ENCODE assay signal across 17 cellular contexts in the genomic region with DNA sequence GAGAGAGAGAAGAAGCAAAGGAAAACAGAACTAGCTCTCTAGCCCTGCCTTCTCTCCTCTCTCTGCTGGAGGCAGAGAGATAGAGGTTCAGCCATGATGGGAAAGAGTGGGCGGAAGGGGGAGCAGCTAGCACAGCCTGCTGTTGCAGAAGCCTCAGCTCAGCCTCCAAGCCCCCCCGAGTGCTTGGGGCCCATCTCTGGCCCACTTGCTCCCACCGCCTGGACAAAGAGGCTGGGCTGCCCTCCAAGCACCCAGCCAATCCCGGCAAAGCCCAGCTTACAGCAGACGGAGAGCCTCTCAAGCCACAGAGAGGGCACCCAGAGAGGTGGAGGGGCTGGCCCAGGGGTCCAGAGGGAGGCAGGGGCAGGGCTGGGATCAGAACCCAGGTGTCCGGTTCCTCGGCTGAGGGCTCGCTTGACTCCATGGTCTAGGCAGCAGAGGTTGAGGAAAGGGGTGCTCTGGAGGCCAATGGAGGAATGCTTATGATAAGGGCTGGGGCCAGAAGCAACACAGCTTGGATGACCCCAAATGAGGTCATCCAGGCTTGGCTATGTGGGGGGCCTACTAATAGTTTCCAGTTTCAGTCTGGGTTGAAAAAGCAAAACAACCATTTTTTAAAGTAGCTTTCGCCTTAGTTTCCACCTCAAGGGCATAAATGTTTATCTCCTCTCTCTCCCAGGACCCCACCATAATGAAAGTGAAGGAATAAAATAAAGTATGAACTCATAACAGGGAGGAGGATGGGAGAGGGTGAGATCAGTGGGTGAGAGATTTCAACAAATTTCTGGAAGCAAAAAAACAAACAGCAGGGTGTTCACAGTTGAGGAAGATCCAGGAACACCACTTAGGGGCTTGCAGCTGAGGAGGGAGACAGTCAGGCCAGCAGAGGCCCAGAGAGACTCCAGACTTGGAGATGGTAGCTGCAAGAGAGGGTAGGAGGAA. TPM values are rescaled to one million over a fixed set of nuclear protein-coding genes. Genes with fewer than 3 reads are reported as not detected.
DNase-seq lines count a peak whose midpoint lies in the region; ATAC-seq, FAIRE-seq and TF ChIP-seq lines count a peak whose summit lies in the region.
"Had no signal": no experiment of that assay in that cellular context is flagged by ENCODE, and none has a peak within 500 bp of the region (broad histone marks: within the 10 kb centered on the region; RNA-seq: fewer than 3 reads in every experiment).

No MANE protein-coding gene starts in this region.

- no peaks in the 10 kb centered on the region for H3K36me3 Mint-ChIP-seq in HFFc6 (ENCODE audit: low read depth)
- no peaks in the 10 kb centered on the region for H3K36me3 Mint-ChIP-seq in nephron (ENCODE audit: low read depth)
- H3K36me3 Mint-ChIP-seq: CD4-positive, CD25-positive, alpha-beta regulatory T cell had no signal

- H3K4me3 Mint-ChIP-seq in HFFc6 (no peak overlapping the region), nephron (peak overlapping the region in 1 of 3 experiments; percentile 16)

- peak overlapping the region; percentile 97 for H3K27ac ChIP-seq in 22Rv1
- H3K27ac ChIP-seq in gastroesophageal sphincter, result peak overlapping the region in 2 of 4 donors; percentile 14 to 29
- no peak overlapping the region for H3K27ac ChIP-seq in pancreas
- H3K27ac ChIP-seq: KMS-11, Peyer's patch had no signal

- FAIRE-seq in pancreas (lab: Jason Lieb, UNC), result no peak
- FAIRE-seq: H54 had no signal

- no peak overlapping the region for H3K4me3 ChIP-seq in gastroesophageal sphincter
- no peak overlapping the region for H3K4me3 ChIP-seq in pancreas
- H3K4me3 ChIP-seq: Peyer's patch had no signal

- no peaks in the 10 kb centered on the region for H3K4me1 ChIP-seq in gastroesophageal sphincter
- no peaks in the 10 kb centered on the region for H3K4me1 ChIP-seq in pancreas
- H3K4me1 ChIP-seq: Peyer's patch had no signal

- no peaks in the 10 kb centered on the region for H3K9me3 ChIP-seq in gastroesophageal sphincter
- H3K9me3 ChIP-seq in pancreas, result no peaks in the 10 kb centered on the region
- H3K9me3 ChIP-seq: Peyer's patch had no signal

- H3K9me3 Mint-ChIP-seq in HFFc6 (no peaks in the 10 kb centered on the region), nephron (peaks cover 3% of the 10 kb centered on the region)

- H3K27ac Mint-ChIP-seq in HFFc6 (peak overlapping the region; percentile 40; the same call in 1 of the 2 replicates), nephron (peak overlapping the region; percentile 21 to 94 (median 90))
- H3K27ac Mint-ChIP-seq: CD4-positive, CD25-positive, alpha-beta regulatory T cell had no signal

- no peaks in the 10 kb centered on the region for H3K36me3 ChIP-seq in gastroesophageal sphincter
- H3K36me3 ChIP-seq in pancreas, result no peaks in the 10 kb centered on the region
- H3K36me3 ChIP-seq: Peyer's patch had no signal

- ATAC-seq in gastroesophageal sphincter (peak; percentile 16), pancreas (no peak)

- intact Hi-C loops in pancreas (cut with DNase I), result no loop called here

- 50% methylated on average over 1 of the region's 9 CpGs; no CpG with 5 or more reads in 1 of the 2 donors for WGBS in gastroesophageal sphincter (ENCODE audit: low coverage in 1 of 2), 2 donors
- 76 to 82% methylated on average over 9 of the region's 9 CpGs for WGBS in pancreas, 2 donors

- H3K4me1 Mint-ChIP-seq in HFFc6 (ENCODE audit: low read depth) (peaks cover 12% of the 10 kb centered on the region; the same call in 1 of the 2 replicates), nephron (peaks cover 12% of the 10 kb centered on the region)
- H3K4me1 Mint-ChIP-seq: CD4-positive, CD25-positive, alpha-beta regulatory T cell had no signal

- H3K27me3 ChIP-seq in gastroesophageal sphincter (no peaks in the 10 kb centered on the region), pancreas (no peaks in the 10 kb centered on the region)
- H3K27me3 ChIP-seq: Peyer's patch had no signal

- H3K27me3 Mint-ChIP-seq in HFFc6 (ENCODE audit: insufficient read depth) (no peaks in the 10 kb centered on the region), nephron (ENCODE audit: low read depth) (no peaks in the 10 kb centered on the region)

- no peak for TF ChIP-seq POLR2A in gastroesophageal sphincter (IDR thresholded peaks at IDR 0.05)

- TF ChIP-seq CTCF in 22Rv1 (IDR thresholded peaks at IDR 0.05) (no peak), HFFc6 (IDR thresholded peaks at IDR 0.05) (no peak), gastroesophageal sphincter (IDR thresholded peaks at IDR 0.05) (no peak), nephron (IDR thresholded peaks at IDR 0.05; ENCODE audit: unreplicated experiment in 3 of 3) (no peak), pancreas (IDR thresholded peaks at IDR 0.05) (no peak)

- no peak for DNase-seq in HFFc6
- no peak for DNase-seq in activated T-cell treated with anti-CD3 and anti-CD28 coated beads for 4 hours
- DNase-seq in amniotic stem cell (lab: John Stamatoyannopoulos, UW), result no peak
- no peak for DNase-seq in HT-29 (ENCODE audit: low spot score)
- DNase-seq in pancreas, result no peak
- DNase-seq: CD4-positive, CD25-positive, alpha-beta regulatory T cell; NCI-H1694; NCI-H2081 treated with DMSO at 0.1 percent for 48 hours; NCI-H2171 treated with DMSO at 0.1 percent for 48 hours; NCI-H82; Peyer's patch had no signal

- no peak for TF ChIP-seq EP300 in gastroesophageal sphincter (IDR thresholded peaks at IDR 0.05)

RNA-seq across cellular contexts. Expression of a gene that starts 24.9 kb away (rescaled TPM):
- total RNA-seq in HFFc6 (2021; fragmentation: NEBNext Ultra II Directional; extraction: Animal tissue kit (Norgen Biotek cat#: 25700)), result 10 to 100 TPM; 16.4 to 22.8 (median 20.0) TPM
- total RNA-seq in gastroesophageal sphincter (10 to 100 TPM; 10.1 to 25.7 (median 16.8) TPM), pancreas (10 to 100 TPM in 2 of 6 donors, 1 to 10 TPM in 4; 7.5 to 12.5 (median 8.8) TPM)
- total RNA-seq in HT-29 (2014; rRNA removed; shearing (Covaris generic)), result 11.7 and 13.5 TPM in 2 replicates
- 10 to 100 TPM; 10.2 to 13.2 TPM for polyA plus RNA-seq in pancreas
- total RNA-seq: OCI-LY7 had no signal
